ENCODE assay signal across 8 cellular contexts in genomic region chr16:50741808-50742520, GRCh38. TPM values are rescaled to one million over a fixed set of nuclear protein-coding genes. Genes with fewer than 3 reads are reported as not detected.
A peak's percentile ranks its signal among the peaks of the same experiment; 100 is the strongest.
DNase-seq lines count a peak whose midpoint lies in the region; ATAC-seq, FAIRE-seq and TF ChIP-seq lines count a peak whose summit lies in the region.

Gene CYLD, plus strand, starts transcription at chr16:50742086. Its CDS starts 7,613 bp downstream, at chr16:50749699.

- no peak for TF ChIP-seq CTCF in AG04449 (IDR thresholded peaks at IDR 0.05; ENCODE audit: insufficient read depth, low read length, missing control alignments)
- TF ChIP-seq CTCF in WI38 (IDR thresholded peaks at IDR 0.05; ENCODE audit: low read depth, low read length) = no peak
- no peak for TF ChIP-seq CTCF in bronchial epithelial cell (IDR thresholded peaks at IDR 0.05; ENCODE audit: insufficient read depth, low read length, severe bottlenecking)

- peaks cover 0 to 6% of the 10 kb centered on the region in 2 donors for H3K4me1 ChIP-seq in small intestine (ENCODE audit: control insufficient read depth in 2 of 2, insufficient read depth in 1 of 2, low read depth in 1 of 2, low read length in 1 of 2)

- H3K27me3 ChIP-seq in bronchial epithelial cell (ENCODE audit: control insufficient read depth, insufficient read depth, low read length) (no peaks in the 10 kb centered on the region), small intestine (ENCODE audit: control insufficient read depth in 2 of 2, insufficient read depth in 2 of 2, low read length in 2 of 2) (no peaks in the 10 kb centered on the region)

- WGBS in small intestine, 3 donors = 0 to 1% (median 1%) methylated on average over 55 to 85 of the region's 85 CpGs

- no peaks in the 10 kb centered on the region for H3K9me3 ChIP-seq in small intestine (ENCODE audit: control insufficient read depth, low read depth)

- H3K4me3 ChIP-seq in AG04449 (ENCODE audit: low read depth, low read length) (peak within 1 kb of the TSS; percentile 76), WI38 (ENCODE audit: low read depth, low read length) (peak within 1 kb of the TSS; percentile 80), bronchial epithelial cell (ENCODE audit: low read depth, low read length) (peak within 1 kb of the TSS; percentile 78), small intestine (ENCODE audit: low read depth in 1 of 2, low read length in 2 of 2) (peak within 1 kb of the TSS; percentile 92 to 96)

- ATAC-seq in GM18907 (IDR thresholded peaks at IDR 0.05; ENCODE audit: unreplicated experiment) (peak; percentile 95), HG03159 (IDR thresholded peaks at IDR 0.05; ENCODE audit: unreplicated experiment) (peak; percentile 94)

- CTCF ChIA-PET in AG04449 (lab: Yijun Ruan, JAX) = interaction anchor here (0.7 to 0.9 kb wide), 2 partner anchors 76 to 372 kb away, joined by 3 to 4 read pairs; no protein-coding TSS in a partner anchor

- DNase-seq in AG04449 (ENCODE audit: low read depth, low spot score) (peak; percentile 96), NCI-H2227 treated with DMSO at 0.1 percent for 48 hours (lab: John Stamatoyannopoulos, UW) (peak; percentile 94), bronchial epithelial cell (ENCODE audit: low read depth) (peak; percentile 95), iPS-NIHi11 (ENCODE audit: low spot score) (peak; percentile 99), small intestine (peak; percentile 100)

- peaks cover 2% of the 10 kb centered on the region for H3K36me3 ChIP-seq in bronchial epithelial cell (ENCODE audit: control insufficient read depth, insufficient read depth, low read length)
- no peaks in the 10 kb centered on the region for H3K36me3 ChIP-seq in small intestine (ENCODE audit: control insufficient read depth in 2 of 2, insufficient read depth in 2 of 2, low read length in 2 of 2)

- FAIRE-seq in bronchial epithelial cell (lab: Jason Lieb, UNC) (peak; percentile 79), small intestine (lab: Jason Lieb, UNC) (peak; percentile 96)

- H3K27ac ChIP-seq in small intestine (ENCODE audit: low read depth in 1 of 2, low read length in 1 of 2) = peak within 1 kb of the TSS; percentile 73 to 97

- POLR2A ChIA-PET in AG04449 (lab: Yijun Ruan, JAX) = interaction anchor here (0.8 kb wide), 1 partner anchor 54 kb away, joined by 3 read pairs; no protein-coding TSS in a partner anchor

RNA-seq across cellular contexts. Expression of gene CYLD, which starts in this region (rescaled TPM):
- 27.9 and 39.7 TPM in 2 replicates for total RNA-seq in bronchial epithelial cell
- polyA plus RNA-seq in small intestine = 1 to 10 TPM; 6.0 to 7.8 (median 7.4) TPM

Comparison
In these comparisons a context has a peak if more than half of its experiments do, and no peak if none do; other contexts are left out.
1. Peak in every context shown above with its lines: DNase-seq, ATAC-seq, H3K4me3 ChIP-seq and H3K27ac ChIP-seq.